In the genomic region with DNA sequence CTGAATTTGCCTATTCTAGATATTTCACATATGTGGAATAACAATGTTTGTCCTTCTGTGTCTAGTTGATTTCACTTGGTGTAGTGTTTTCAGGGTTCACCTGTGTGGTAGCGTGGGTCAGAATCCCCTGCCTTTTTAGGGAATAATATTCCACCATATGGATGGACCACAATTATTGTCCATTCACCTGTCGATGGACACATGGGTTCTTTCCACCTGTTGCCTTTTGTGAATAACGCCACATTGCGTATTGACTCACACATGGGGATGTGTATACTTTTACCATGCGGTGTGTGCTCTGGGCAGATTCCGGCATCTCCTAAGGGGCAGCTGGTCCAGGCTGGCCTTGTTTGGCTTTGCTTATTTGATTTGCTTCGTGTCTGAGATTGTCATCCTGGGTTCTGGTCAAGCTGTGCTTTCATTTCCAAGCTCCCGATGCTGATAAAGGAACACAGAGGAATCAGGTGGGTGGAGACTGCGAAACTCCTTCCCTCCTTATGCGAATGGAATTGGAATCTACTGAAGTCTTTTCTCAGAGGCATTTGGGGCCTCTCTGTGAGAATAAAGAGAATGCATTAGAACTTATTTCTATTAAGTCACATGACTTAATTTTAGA, we compare ENCODE assay signal across 16 cellular contexts. TPM values are rescaled to one million over a fixed set of nuclear protein-coding genes. Genes with fewer than 3 reads are reported as not detected.
A peak's percentile ranks its signal among the peaks of the same experiment; 100 is the strongest.
DNase-seq lines count a peak whose midpoint lies in the region; ATAC-seq, FAIRE-seq and TF ChIP-seq lines count a peak whose summit lies in the region.
"Had no signal": no experiment of that assay in that cellular context is flagged by ENCODE, and none has a peak within 500 bp of the region (broad histone marks: within the 10 kb centered on the region; RNA-seq: fewer than 3 reads in every experiment).

No MANE protein-coding gene starts in this region.

- H3K4me3 ChIP-seq in OCI-LY3 (ENCODE audit: low read length) (no peak overlapping the region), testis (no peak overlapping the region), kidney (ENCODE audit: low read length in 2 of 2) (no peak overlapping the region)

- no peak for FAIRE-seq in kidney (lab: Jason Lieb, UNC)

- no peak for ATAC-seq in activated CD8-positive, alpha-beta memory T cell treated with anti-CD3 and anti-CD28 coated beads, Interleukin-2, amount 10 ng/mL, durations not matched to agents 7 days and 5 days
- ATAC-seq in HG03039 (IDR thresholded peaks at IDR 0.05; ENCODE audit: unreplicated experiment) (no peak), HG03457 (IDR thresholded peaks at IDR 0.05; ENCODE audit: unreplicated experiment) (no peak)

- TF ChIP-seq POLR2A in testis (IDR thresholded peaks at IDR 0.05), result no peak

- H3K4me3 Mint-ChIP-seq in activated CD8-positive, alpha-beta memory T cell treated with anti-CD3 and anti-CD28 coated beads, Interleukin-2, amount 10 ng/mL, durations not matched to agents 7 days and 5 days, result no peak overlapping the region

- no peaks in the 10 kb centered on the region for H3K27me3 Mint-ChIP-seq in activated CD8-positive, alpha-beta memory T cell treated with anti-CD3 and anti-CD28 coated beads, Interleukin-2, amount 10 ng/mL, durations not matched to agents 7 days and 5 days

- H2AFZ ChIP-seq in OCI-LY3 (ENCODE audit: low read depth, low read length), result 0 out of 2 replicates have a peak overlapping the region, but pooled peaks have one; percentile 30

- H3K9ac ChIP-seq in OCI-LY3 (ENCODE audit: low read length) (no peak overlapping the region), kidney (ENCODE audit: low read length in 2 of 2) (no peak overlapping the region)

- no peak for TF ChIP-seq CTCF in OCI-LY3 (IDR thresholded peaks at IDR 0.05; ENCODE audit: low read depth, low read length)
- TF ChIP-seq CTCF in testis (IDR thresholded peaks at IDR 0.05), result no peak
- no peak for TF ChIP-seq CTCF in kidney (IDR thresholded peaks at IDR 0.05; ENCODE audit: borderline replicate concordance, extremely low read depth, insufficient read depth)

- no peak overlapping the region for H3K4me2 ChIP-seq in OCI-LY3 (ENCODE audit: low read length)

- CTCF ChIA-PET in activated CD8-positive, alpha-beta memory T cell treated with anti-CD3 and anti-CD28 coated beads, Interleukin-2, amount 10 ng/mL, durations not matched to agents 7 days and 5 days (lab: Charles Lee), result no interaction called here

- H4K20me1 ChIP-seq in OCI-LY3 (ENCODE audit: insufficient read depth, low read length), result no peaks in the 10 kb centered on the region

- H3K27ac ChIP-seq in OCI-LY3 (ENCODE audit: low read length), result no peak overlapping the region
- no peak overlapping the region for H3K27ac ChIP-seq in testis
- H3K27ac ChIP-seq in kidney (ENCODE audit: low read depth in 2 of 2, low read length in 2 of 2), result no peak overlapping the region

- H3K36me3 ChIP-seq in OCI-LY3 (replicated peaks; ENCODE audit: low read depth, low read length) (no peaks in the 10 kb centered on the region), testis (ENCODE audit: low read depth, missing control alignments) (no peaks in the 10 kb centered on the region), kidney (ENCODE audit: control insufficient read depth in 1 of 2, insufficient read depth in 2 of 2, low read length in 2 of 2) (no peaks in the 10 kb centered on the region)

- no peaks in the 10 kb centered on the region for H3K9me3 Mint-ChIP-seq in activated CD8-positive, alpha-beta memory T cell treated with anti-CD3 and anti-CD28 coated beads, Interleukin-2, amount 10 ng/mL, durations not matched to agents 7 days and 5 days (ENCODE audit: low read depth)

- peak; percentile 15 for DNase-seq in activated CD8-positive, alpha-beta memory T cell treated with anti-CD3 and anti-CD28 coated beads, Interleukin-2, amount 10 ng/mL, durations not matched to agents 7 days and 5 days
- no peak for DNase-seq in activated CD8-positive, alpha-beta memory T cell treated with anti-CD3 and anti-CD28 coated beads for 24 hours
- DNase-seq in islet precursor cell (peak; percentile 26), testis (peak; percentile 9), kidney (no peak)
- DNase-seq: C1 segment of cervical spinal cord, EL, GOT3, Kasumi-1, NCI-H1105, NCI-H187 treated with DMSO at 0.1 percent for 48 hours, NCI-H446 had no signal

- no peaks in the 10 kb centered on the region for H3K79me2 ChIP-seq in OCI-LY3 (ENCODE audit: low read length)

- no peaks in the 10 kb centered on the region for H3K36me3 Mint-ChIP-seq in activated CD8-positive, alpha-beta memory T cell treated with anti-CD3 and anti-CD28 coated beads, Interleukin-2, amount 10 ng/mL, durations not matched to agents 7 days and 5 days

- H3K9me3 ChIP-seq in OCI-LY3 (ENCODE audit: insufficient read depth, low read length) (no peaks in the 10 kb centered on the region), testis (no peaks in the 10 kb centered on the region), kidney (ENCODE audit: control insufficient read depth in 1 of 2, low read length in 2 of 2) (no peaks in the 10 kb centered on the region)

- no peaks in the 10 kb centered on the region; the same call in 1 of the 2 replicates for H3K27me3 ChIP-seq in OCI-LY3 (ENCODE audit: low read depth, low read length)
- no peaks in the 10 kb centered on the region for H3K27me3 ChIP-seq in testis

- H3K4me1 ChIP-seq in OCI-LY3 (ENCODE audit: low read length) (peaks cover 6% of the 10 kb centered on the region; the same call in 1 of the 2 replicates), testis (peaks cover 12% of the 10 kb centered on the region), kidney (ENCODE audit: control insufficient read depth in 1 of 2, insufficient read depth in 1 of 2, low read depth in 1 of 2, low read length in 2 of 2) (no peaks in the 10 kb centered on the region)

- WGBS in testis, 2 donors, result 79 to 83% methylated on average over 10 of the region's 10 CpGs

- H3K4me1 Mint-ChIP-seq in activated CD8-positive, alpha-beta memory T cell treated with anti-CD3 and anti-CD28 coated beads, Interleukin-2, amount 10 ng/mL, durations not matched to agents 7 days and 5 days, result no peaks in the 10 kb centered on the region

- no peak overlapping the region for H3K27ac Mint-ChIP-seq in activated CD8-positive, alpha-beta memory T cell treated with anti-CD3 and anti-CD28 coated beads, Interleukin-2, amount 10 ng/mL, durations not matched to agents 7 days and 5 days

- intact Hi-C loops in testis (cut with DNase I; ENCODE audit: low total_unique reads), result no loop called here
- intact Hi-C loops in kidney (cut with DNase I), result no loop called here

RNA-seq across cellular contexts. Expression of a gene that starts 18.9 kb away (rescaled TPM):
- total RNA-seq in activated CD8-positive, alpha-beta memory T cell treated with anti-CD3 and anti-CD28 coated beads, Interleukin-2, amount 10 ng/mL, durations not matched to agents 7 days and 5 days, result not detected
- 10 to 100 TPM in 1 of 2 donors, 1 to 10 TPM in 1; 8.1 to 18.5 TPM for total RNA-seq in testis
- 35.1 TPM for polyA plus RNA-seq in testis (ENCODE audit: insufficient read depth, low read depth, low replicate concordance)
- total RNA-seq in kidney, result not detected
- 1.3 TPM for polyA plus RNA-seq in kidney (ENCODE audit: insufficient read depth, low read depth, low replicate concordance)
- total RNA-seq: A673 had no signal

RNA-seq across cellular contexts. Expression of a gene that starts 44.2 kb away (rescaled TPM):
- under 1 TPM; 0.23 to 0.32 TPM for total RNA-seq in activated CD8-positive, alpha-beta memory T cell treated with anti-CD3 and anti-CD28 coated beads, Interleukin-2, amount 10 ng/mL, durations not matched to agents 7 days and 5 days
- total RNA-seq in testis (10 to 100 TPM; 15.4 to 15.8 TPM), kidney (7.6 TPM)
- polyA plus RNA-seq in testis (ENCODE audit: insufficient read depth, low read depth, low replicate concordance) (12.7 TPM), kidney (ENCODE audit: insufficient read depth, low read depth, low replicate concordance) (34.6 TPM)

Comparison
In these comparisons a context has a peak if more than half of its experiments do, and no peak if none do; other contexts are left out.
1. DNase-seq: peak in activated CD8-positive, alpha-beta memory T cell treated with anti-CD3 and anti-CD28 coated beads, Interleukin-2, amount 10 ng/mL, durations not matched to agents 7 days and 5 days (single experiment), islet precursor cell (single experiment) and testis (single experiment); none in activated CD8-positive, alpha-beta memory T cell treated with anti-CD3 and anti-CD28 coated beads for 24 hours (single experiment) and kidney (single experiment).